In the genomic region with DNA sequence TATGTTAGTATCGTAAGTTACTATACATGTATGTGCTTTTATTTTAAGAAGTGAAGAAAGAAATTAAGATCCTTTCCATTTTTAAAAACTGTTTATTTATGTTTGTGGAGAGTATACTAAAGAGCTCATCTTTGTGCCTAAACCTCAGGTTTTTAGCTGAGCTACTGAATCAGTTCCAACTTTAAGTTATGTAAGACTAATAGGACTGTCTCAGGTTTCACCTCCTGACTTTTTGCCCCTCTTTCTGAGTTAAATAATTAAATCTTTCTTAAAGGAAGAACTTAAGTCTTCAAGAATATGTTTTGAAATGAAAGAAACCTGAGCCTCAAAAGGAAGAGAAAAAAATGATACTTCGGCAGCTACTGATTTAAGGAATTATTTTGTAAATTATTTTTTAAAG, we compare ENCODE assay signal across 8 cellular contexts. TPM values are rescaled to one million over a fixed set of nuclear protein-coding genes. Genes with fewer than 3 reads are reported as not detected.
DNase-seq lines count a peak whose midpoint lies in the region; ATAC-seq and TF ChIP-seq lines count a peak whose summit lies in the region.

No MANE protein-coding gene starts in this region.

- H3K4me2 ChIP-seq in hepatocyte = peak overlapping the region; percentile 95

- H3K9ac ChIP-seq in colonic mucosa (ENCODE audit: low read depth in 2 of 2, low read length in 2 of 2) = no peak overlapping the region

- peaks cover 6% of the 10 kb centered on the region for H3K27me3 Mint-ChIP-seq in activated CD4-positive, alpha-beta T cell treated with anti-CD3 and anti-CD28 coated beads, Interleukin-2, amount 10 ng/mL, durations not matched to agents 24 days and 14 days
- peaks cover 2% of the 10 kb centered on the region for H3K27me3 Mint-ChIP-seq in activated CD8-positive, alpha-beta T cell treated with anti-CD3 and anti-CD28 coated beads, Interleukin-2, amount 10 ng/mL, durations not matched to agents 7 days and 5 days (ENCODE audit: low read depth)

- ATAC-seq in activated CD8-positive, alpha-beta T cell treated with anti-CD3 and anti-CD28 coated beads, Interleukin-2, amount 10 ng/mL, durations not matched to agents 7 days and 5 days = no peak
- ATAC-seq in GM18867 (IDR thresholded peaks at IDR 0.05; ENCODE audit: unreplicated experiment) = no peak

- H3K4me1 ChIP-seq in hepatocyte (ENCODE audit: insufficient read depth) (peaks cover 19% of the 10 kb centered on the region), colonic mucosa (peaks cover 9% of the 10 kb centered on the region)

- H3K4me3 Mint-ChIP-seq in activated CD4-positive, alpha-beta T cell treated with anti-CD3 and anti-CD28 coated beads, Interleukin-2, amount 10 ng/mL, durations not matched to agents 24 days and 14 days = peak overlapping the region; percentile 98
- H3K4me3 Mint-ChIP-seq in activated CD8-positive, alpha-beta T cell treated with anti-CD3 and anti-CD28 coated beads, Interleukin-2, amount 10 ng/mL, durations not matched to agents 7 days and 5 days = peak overlapping the region; percentile 97

- H3K36me3 Mint-ChIP-seq in activated CD4-positive, alpha-beta T cell treated with anti-CD3 and anti-CD28 coated beads, Interleukin-2, amount 10 ng/mL, durations not matched to agents 24 days and 14 days (ENCODE audit: low read depth) = peaks cover 31% of the 10 kb centered on the region
- H3K36me3 Mint-ChIP-seq in activated CD8-positive, alpha-beta T cell treated with anti-CD3 and anti-CD28 coated beads, Interleukin-2, amount 10 ng/mL, durations not matched to agents 7 days and 5 days (ENCODE audit: low read depth) = peaks cover 47% of the 10 kb centered on the region

- peaks cover 71% of the 10 kb centered on the region for H3K79me2 ChIP-seq in hepatocyte

- no peaks in the 10 kb centered on the region for H3K9me3 ChIP-seq in hepatocyte (ENCODE audit: low read depth)
- H3K9me3 ChIP-seq in colonic mucosa = no peaks in the 10 kb centered on the region

- H3K4me1 Mint-ChIP-seq in activated CD4-positive, alpha-beta T cell treated with anti-CD3 and anti-CD28 coated beads, Interleukin-2, amount 10 ng/mL, durations not matched to agents 24 days and 14 days = peaks cover 35% of the 10 kb centered on the region
- H3K4me1 Mint-ChIP-seq in activated CD8-positive, alpha-beta T cell treated with anti-CD3 and anti-CD28 coated beads, Interleukin-2, amount 10 ng/mL, durations not matched to agents 7 days and 5 days (ENCODE audit: low read depth) = peaks cover 54% of the 10 kb centered on the region

- CTCF ChIA-PET in activated CD8-positive, alpha-beta T cell treated with anti-CD3 and anti-CD28 coated beads, Interleukin-2, amount 10 ng/mL, durations not matched to agents 7 days and 5 days (lab: Charles Lee) = interaction anchor here (0.9 to 1.6 kb wide), 4 partner anchors 12 to 409 kb away, joined by 3 to 5 read pairs (median 4); no protein-coding TSS in a partner anchor

- WGBS in hepatocyte (ENCODE audit: low lambda C conversion rate, missing lambda C conversion rate) = 80% methylated on average over 2 of the region's 2 CpGs

- no peak overlapping the region for H3K27ac Mint-ChIP-seq in activated CD4-positive, alpha-beta T cell treated with anti-CD3 and anti-CD28 coated beads, Interleukin-2, amount 10 ng/mL, durations not matched to agents 24 days and 14 days
- H3K27ac Mint-ChIP-seq in activated CD8-positive, alpha-beta T cell treated with anti-CD3 and anti-CD28 coated beads, Interleukin-2, amount 10 ng/mL, durations not matched to agents 7 days and 5 days = no peak overlapping the region

- H3K9me2 ChIP-seq in hepatocyte (replicated peaks; ENCODE audit: insufficient read depth) = peaks cover 4% of the 10 kb centered on the region

- TF ChIP-seq CTCF in hepatocyte (IDR thresholded peaks at IDR 0.05; ENCODE audit: poor library complexity) (no peak), colonic mucosa (IDR thresholded peaks at IDR 0.05) (no peak)

- H3K27me3 ChIP-seq in hepatocyte (no peaks in the 10 kb centered on the region), colonic mucosa (no peaks in the 10 kb centered on the region)

- no peak overlapping the region for H3K27ac ChIP-seq in hepatocyte
- H3K27ac ChIP-seq in skin epidermis = peak overlapping the region in 1 of 21 experiments; percentile 88
- H3K27ac ChIP-seq in colonic mucosa = no peak overlapping the region

- no peak for DNase-seq in activated CD4-positive, alpha-beta T cell treated with anti-CD3 and anti-CD28 coated beads, Interleukin-2, amount 10 ng/mL, durations not matched to agents 24 days and 14 days
- no peak for DNase-seq in activated CD4-positive, alpha-beta T cell treated with anti-CD3 and anti-CD28 coated beads, Interleukin-2, amount 50 U/mL, for 4 hours
- no peak for DNase-seq in activated CD8-positive, alpha-beta T cell treated with anti-CD3 and anti-CD28 coated beads, Interleukin-2, amount 10 ng/mL, durations not matched to agents 7 days and 5 days
- DNase-seq in hepatocyte (ENCODE audit: low spot score) (no peak), LoVo (ENCODE audit: low spot score) (no peak), colonic mucosa (no peak)

- POLR2A ChIA-PET in activated CD8-positive, alpha-beta T cell treated with anti-CD3 and anti-CD28 coated beads, Interleukin-2, amount 10 ng/mL, durations not matched to agents 7 days and 5 days (lab: Charles Lee) = interaction anchor here (1.6 to 1.7 kb wide), 2 partner anchors 65 to 161 kb away, joined by 7 to 9 read pairs; partner anchors contain the start of genes ARF4 and DENND6A

- H3K9me3 Mint-ChIP-seq in activated CD4-positive, alpha-beta T cell treated with anti-CD3 and anti-CD28 coated beads, Interleukin-2, amount 10 ng/mL, durations not matched to agents 24 days and 14 days = no peaks in the 10 kb centered on the region
- H3K9me3 Mint-ChIP-seq in activated CD8-positive, alpha-beta T cell treated with anti-CD3 and anti-CD28 coated beads, Interleukin-2, amount 10 ng/mL, durations not matched to agents 7 days and 5 days (ENCODE audit: insufficient read depth) = no peaks in the 10 kb centered on the region

- intact Hi-C loops in activated CD4-positive, alpha-beta T cell treated with anti-CD3 and anti-CD28 coated beads, Interleukin-2, amount 10 ng/mL, durations not matched to agents 24 days and 14 days (cut with micrococcal nuclease) = loop anchor here (5.0 to 10.0 kb wide), 3 partner anchors 476 to 1076 kb away; partner anchors contain the start of genes ABHD6, APPL1 and TASOR
- intact Hi-C loops in colonic mucosa (cut with DNase I) = loop anchor here (10.0 kb wide), 1 partner anchor 164 kb away; the partner anchor contains the start of gene ARF4

- H3K4me3 ChIP-seq in hepatocyte (peak overlapping the region; percentile 78), skin epidermis (peak overlapping the region in 4 of 7 experiments; percentile 73 to 96 (median 94)), colonic mucosa (no peak overlapping the region)

- peaks cover 49% of the 10 kb centered on the region for H4K20me1 ChIP-seq in hepatocyte (ENCODE audit: insufficient read depth, poor library complexity, severe bottlenecking)

- no peak overlapping the region for H2AFZ ChIP-seq in hepatocyte

- peaks cover 3% of the 10 kb centered on the region for H3K36me3 ChIP-seq in hepatocyte (replicated peaks; ENCODE audit: insufficient read depth, low read depth)
- H3K36me3 ChIP-seq in colonic mucosa = no peaks in the 10 kb centered on the region

RNA-seq across cellular contexts. Expression of gene SLMAP, which starts 2.6 kb away (rescaled TPM):
- 53.4 and 58.1 TPM in 2 replicates for total RNA-seq in activated CD4-positive, alpha-beta T cell treated with anti-CD3 and anti-CD28 coated beads, Interleukin-2, amount 10 ng/mL, durations not matched to agents 24 days and 14 days
- total RNA-seq in activated CD8-positive, alpha-beta T cell treated with anti-CD3 and anti-CD28 coated beads, Interleukin-2, amount 10 ng/mL, durations not matched to agents 7 days and 5 days = 10 to 100 TPM; 63.0 to 65.1 TPM
- total RNA-seq in hepatocyte (44.5 and 46.0 TPM in 2 replicates), colonic mucosa (100 to 1,000 TPM in 1 of 2 donors, 10 to 100 TPM in 1; 81.1 to 124 TPM)
- 22.8 and 27.6 TPM in 2 replicates for polyA plus RNA-seq in hepatocyte
